In the genomic region with DNA sequence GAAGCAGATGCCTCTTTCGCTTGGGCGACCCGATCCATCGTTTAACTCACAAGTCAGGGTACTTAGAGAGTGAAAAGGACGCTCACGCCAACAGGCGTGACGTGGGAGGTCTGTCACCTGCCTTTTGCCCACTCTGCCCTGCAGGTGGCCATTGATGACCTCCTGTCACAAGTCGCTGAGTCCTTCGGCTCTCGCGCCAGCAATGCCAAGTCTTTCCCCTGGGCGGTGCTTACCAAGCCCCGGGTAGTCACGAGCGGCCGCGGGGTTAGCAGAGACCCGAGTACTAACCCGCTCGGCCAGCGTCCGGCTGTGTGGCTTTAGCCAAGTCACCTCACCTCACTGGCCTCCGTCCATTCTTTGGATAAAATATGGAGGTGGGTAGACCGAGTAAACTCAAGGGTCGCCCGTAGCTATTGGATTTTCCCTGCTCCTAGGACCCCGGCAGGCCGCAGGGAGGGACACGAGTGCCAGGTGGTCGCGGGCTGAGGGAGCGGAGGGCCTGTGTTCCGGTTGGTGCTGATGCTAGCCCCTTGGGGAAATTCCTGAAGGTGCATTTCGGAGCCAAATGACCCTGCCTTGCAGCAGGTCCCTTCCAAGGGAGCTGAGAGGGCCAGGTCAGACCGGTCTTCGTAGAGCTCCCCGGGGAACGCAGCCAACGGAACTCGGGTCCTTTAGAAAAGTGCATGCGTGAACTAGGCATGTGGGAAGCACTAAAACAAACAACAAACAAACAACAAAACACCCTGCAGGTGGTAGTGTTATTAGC, we compare ENCODE assay signal across 9 cellular contexts. TPM values are rescaled to one million over a fixed set of nuclear protein-coding genes. Genes with fewer than 3 reads are reported as not detected.
DNase-seq lines count a peak whose midpoint lies in the region; ATAC-seq, FAIRE-seq and TF ChIP-seq lines count a peak whose summit lies in the region.
"Had no signal": no experiment of that assay in that cellular context is flagged by ENCODE, and none has a peak within 500 bp of the region (broad histone marks: within the 10 kb centered on the region; RNA-seq: fewer than 3 reads in every experiment).

No MANE protein-coding gene starts in this region.

- no peaks in the 10 kb centered on the region for H3K9me3 ChIP-seq in neural cell (ENCODE audit: low read length)

- H3K4me2 ChIP-seq in neural cell (ENCODE audit: low read length), result peak overlapping the region; percentile 49

- no peaks in the 10 kb centered on the region for H4K20me1 ChIP-seq in neural cell (ENCODE audit: insufficient read depth)

- H3K4me3 ChIP-seq in fibroblast of villous mesenchyme (ENCODE audit: low read depth, low read length) (peak overlapping the region; percentile 75), neural cell (ENCODE audit: low read length) (peak overlapping the region; percentile 69)

- DNase-seq in activated T-cell treated with anti-CD3 and anti-CD28 coated beads for 48 hours (ENCODE audit: low read depth) (peak; percentile 5), activated T-cell treated with anti-CD3 and anti-CD28 coated beads for 4 hours (no peak), HFFc6 (no peak), NCI-H1105 (lab: John Stamatoyannopoulos, UW) (peak; percentile 41), fibroblast of villous mesenchyme (ENCODE audit: low read depth) (no peak), RCC 7860 (ENCODE audit: low spot score) (no peak)
- DNase-seq in activated CD8-positive, alpha-beta memory T cell treated with anti-CD3 and anti-CD28 coated beads, Interleukin-2, amount 10 ng/mL, durations not matched to agents 7 days and 5 days, result no peak

- TF ChIP-seq EP300 in neural cell (conservative IDR thresholded peaks at IDR 0.05; ENCODE audit: poor library complexity, severe bottlenecking), result no peak

- H3K9me3 Mint-ChIP-seq in HFFc6, result no peaks in the 10 kb centered on the region
- H3K9me3 Mint-ChIP-seq in activated CD8-positive, alpha-beta memory T cell treated with anti-CD3 and anti-CD28 coated beads, Interleukin-2, amount 10 ng/mL, durations not matched to agents 7 days and 5 days (ENCODE audit: low read depth), result no peaks in the 10 kb centered on the region

- no peak for TF ChIP-seq RAD21 in neural cell (conservative IDR thresholded peaks at IDR 0.05)

- ATAC-seq in activated CD8-positive, alpha-beta memory T cell treated with anti-CD3 and anti-CD28 coated beads, Interleukin-2, amount 10 ng/mL, durations not matched to agents 7 days and 5 days, result peak; percentile 30

- TF ChIP-seq CTCF in HFFc6 (IDR thresholded peaks at IDR 0.05) (no peak), fibroblast of villous mesenchyme (IDR thresholded peaks at IDR 0.05; ENCODE audit: insufficient read depth, low read depth, low read length) (no peak), neural cell (IDR thresholded peaks at IDR 0.05; ENCODE audit: poor library complexity, severe bottlenecking) (no peak)

- H3K27ac ChIP-seq in neural cell (ENCODE audit: low read length), result no peak overlapping the region

- no peaks in the 10 kb centered on the region for H3F3A ChIP-seq in neural cell (ENCODE audit: insufficient read depth, low read length, poor library complexity, severe bottlenecking)

- peaks cover 7% of the 10 kb centered on the region; the same call in 1 of the 2 replicates for H3K4me1 Mint-ChIP-seq in HFFc6 (ENCODE audit: low read depth)
- peaks cover 16% of the 10 kb centered on the region for H3K4me1 Mint-ChIP-seq in activated CD8-positive, alpha-beta memory T cell treated with anti-CD3 and anti-CD28 coated beads, Interleukin-2, amount 10 ng/mL, durations not matched to agents 7 days and 5 days

- CTCF ChIA-PET in activated CD8-positive, alpha-beta memory T cell treated with anti-CD3 and anti-CD28 coated beads, Interleukin-2, amount 10 ng/mL, durations not matched to agents 7 days and 5 days (lab: Charles Lee), result no interaction called here

- FAIRE-seq in RCC 7860 (lab: Jason Lieb, UNC), result no peak
- FAIRE-seq: GM18507 had no signal

- peaks cover 35% of the 10 kb centered on the region for H3K27me3 ChIP-seq in neural cell (ENCODE audit: insufficient read depth, low read depth, low read length)

- no peak overlapping the region for H2AFZ ChIP-seq in neural cell (ENCODE audit: low read depth, low read length)

- peak overlapping the region; percentile 39 for H3K9ac ChIP-seq in neural cell (ENCODE audit: low read length)

- H3K36me3 ChIP-seq in neural cell (ENCODE audit: insufficient read depth, low read length), result no peaks in the 10 kb centered on the region

- no peaks in the 10 kb centered on the region for H3K9me2 ChIP-seq in neural cell (ENCODE audit: insufficient read depth, low read length)

- H3K4me3 Mint-ChIP-seq in HFFc6, result peak overlapping the region; percentile 76
- peak overlapping the region; percentile 70 for H3K4me3 Mint-ChIP-seq in activated CD8-positive, alpha-beta memory T cell treated with anti-CD3 and anti-CD28 coated beads, Interleukin-2, amount 10 ng/mL, durations not matched to agents 7 days and 5 days

- H3K79me2 ChIP-seq in neural cell (replicated peaks; ENCODE audit: insufficient read depth, low read length), result no peaks in the 10 kb centered on the region

- peaks cover 4% of the 10 kb centered on the region for H3K27me3 Mint-ChIP-seq in HFFc6 (ENCODE audit: insufficient read depth)
- peaks cover 52% of the 10 kb centered on the region for H3K27me3 Mint-ChIP-seq in activated CD8-positive, alpha-beta memory T cell treated with anti-CD3 and anti-CD28 coated beads, Interleukin-2, amount 10 ng/mL, durations not matched to agents 7 days and 5 days

- H3K27ac Mint-ChIP-seq in HFFc6, result no peak overlapping the region
- H3K27ac Mint-ChIP-seq in activated CD8-positive, alpha-beta memory T cell treated with anti-CD3 and anti-CD28 coated beads, Interleukin-2, amount 10 ng/mL, durations not matched to agents 7 days and 5 days, result no peak overlapping the region

- H3K36me3 Mint-ChIP-seq in HFFc6 (ENCODE audit: low read depth), result no peaks in the 10 kb centered on the region
- H3K36me3 Mint-ChIP-seq in activated CD8-positive, alpha-beta memory T cell treated with anti-CD3 and anti-CD28 coated beads, Interleukin-2, amount 10 ng/mL, durations not matched to agents 7 days and 5 days, result no peaks in the 10 kb centered on the region

TF ChIP-seq in neural cell, 6 proteins besides CTCF, POLR2A, EP300 and RAD21:
- TF ChIP-seq EZH2 (IDR thresholded peaks at IDR 0.05; ENCODE audit: borderline replicate concordance, insufficient read depth, low read length, poor library complexity, severe bottlenecking) (no peak), SMC3 (conservative IDR thresholded peaks at IDR 0.05; ENCODE audit: poor library complexity) (no peak), POLR2AphosphoS5 (IDR thresholded peaks at IDR 0.05) (no peak), MXI1 (conservative IDR thresholded peaks at IDR 0.05; ENCODE audit: poor library complexity, severe bottlenecking) (no peak), TAF1 (IDR thresholded peaks at IDR 0.05; ENCODE audit: low read depth) (no peak)
- TF ChIP-seq, protein P1, sequence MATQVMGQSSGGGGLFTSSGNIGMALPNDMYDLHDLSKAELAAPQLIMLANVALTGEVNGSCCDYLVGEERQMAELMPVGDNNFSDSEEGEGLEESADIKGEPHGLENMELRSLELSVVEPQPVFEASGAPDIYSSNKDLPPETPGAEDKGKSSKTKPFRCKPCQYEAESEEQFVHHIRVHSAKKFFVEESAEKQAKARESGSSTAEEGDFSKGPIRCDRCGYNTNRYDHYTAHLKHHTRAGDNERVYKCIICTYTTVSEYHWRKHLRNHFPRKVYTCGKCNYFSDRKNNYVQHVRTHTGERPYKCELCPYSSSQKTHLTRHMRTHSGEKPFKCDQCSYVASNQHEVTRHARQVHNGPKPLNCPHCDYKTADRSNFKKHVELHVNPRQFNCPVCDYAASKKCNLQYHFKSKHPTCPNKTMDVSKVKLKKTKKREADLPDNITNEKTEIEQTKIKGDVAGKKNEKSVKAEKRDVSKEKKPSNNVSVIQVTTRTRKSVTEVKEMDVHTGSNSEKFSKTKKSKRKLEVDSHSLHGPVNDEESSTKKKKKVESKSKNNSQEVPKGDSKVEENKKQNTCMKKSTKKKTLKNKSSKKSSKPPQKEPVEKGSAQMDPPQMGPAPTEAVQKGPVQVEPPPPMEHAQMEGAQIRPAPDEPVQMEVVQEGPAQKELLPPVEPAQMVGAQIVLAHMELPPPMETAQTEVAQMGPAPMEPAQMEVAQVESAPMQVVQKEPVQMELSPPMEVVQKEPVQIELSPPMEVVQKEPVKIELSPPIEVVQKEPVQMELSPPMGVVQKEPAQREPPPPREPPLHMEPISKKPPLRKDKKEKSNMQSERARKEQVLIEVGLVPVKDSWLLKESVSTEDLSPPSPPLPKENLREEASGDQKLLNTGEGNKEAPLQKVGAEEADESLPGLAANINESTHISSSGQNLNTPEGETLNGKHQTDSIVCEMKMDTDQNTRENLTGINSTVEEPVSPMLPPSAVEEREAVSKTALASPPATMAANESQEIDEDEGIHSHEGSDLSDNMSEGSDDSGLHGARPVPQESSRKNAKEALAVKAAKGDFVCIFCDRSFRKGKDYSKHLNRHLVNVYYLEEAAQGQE (IDR thresholded peaks at IDR 0.05; ENCODE audit: borderline replicate concordance), result no peak

RNA-seq across cellular contexts. Expression of a gene that starts 0.7 kb away (rescaled TPM):
- under 1 TPM in 1 of 6 experiments, not detected in 5; 0.22 TPM for total RNA-seq in HFFc6 (2021; fragmentation: NEBNext Ultra II Directional; extraction: Animal tissue kit (Norgen Biotek cat#: 25700))
- under 1 TPM; 0.47 to 0.91 TPM for total RNA-seq in activated CD8-positive, alpha-beta memory T cell treated with anti-CD3 and anti-CD28 coated beads, Interleukin-2, amount 10 ng/mL, durations not matched to agents 7 days and 5 days
- 12.2 and 13.8 TPM in 2 replicates for total RNA-seq in fibroblast of villous mesenchyme
- polyA plus RNA-seq in neural cell, result 22.8 and 26.2 TPM in 2 replicates
- 7.5 and 11.2 TPM in 2 replicates for polyA minus RNA-seq in neural cell

Comparison
In these comparisons a context has a peak if more than half of its experiments do, and no peak if none do; other contexts are left out.
1. DNase-seq: peak in activated T-cell treated with anti-CD3 and anti-CD28 coated beads for 48 hours (single experiment) and NCI-H1105 (single experiment); none in activated T-cell treated with anti-CD3 and anti-CD28 coated beads for 4 hours (single experiment), HFFc6 (single experiment), activated CD8-positive, alpha-beta memory T cell treated with anti-CD3 and anti-CD28 coated beads, Interleukin-2, amount 10 ng/mL, durations not matched to agents 7 days and 5 days (single experiment), fibroblast of villous mesenchyme (single experiment) and RCC 7860 (single experiment).